2 cellular contexts compared by ENCODE assay signal in the genomic region with DNA sequence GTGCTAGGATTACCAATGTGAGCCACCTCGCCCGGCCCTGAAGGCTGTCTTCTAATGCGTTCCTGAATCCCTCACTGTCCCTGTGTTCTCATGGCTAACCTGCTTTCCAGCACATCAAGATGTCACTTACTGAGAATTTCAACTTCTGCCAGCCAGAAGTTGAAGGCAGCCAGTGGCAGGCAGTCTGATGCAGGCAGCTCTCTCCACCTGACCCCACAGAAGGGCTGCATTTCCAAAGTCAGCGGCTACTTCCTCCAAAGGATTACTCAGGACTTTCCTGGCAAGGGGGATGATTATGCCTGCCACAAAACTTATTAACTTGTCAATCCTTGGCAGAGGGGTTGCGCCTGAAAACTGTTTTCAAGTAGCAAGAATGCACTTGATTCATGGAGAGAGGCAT.
TF ChIP-seq lines count a peak whose summit lies in the region.

No MANE protein-coding gene starts in this region.

TF ChIP-seq in H1, 55 proteins besides CTCF, POLR2A, EP300 and RAD21:
- TF ChIP-seq CREB1 (IDR thresholded peaks at IDR 0.05), result no peak
- no peak for TF ChIP-seq CBX5 (IDR thresholded peaks at IDR 0.05; ENCODE audit: low read depth, low read length)
- TF ChIP-seq SUZ12 (IDR thresholded peaks at IDR 0.05; ENCODE audit: low read length), result no peak
- TF ChIP-seq RFX5 (IDR thresholded peaks at IDR 0.05; ENCODE audit: borderline replicate concordance, low read depth, low read length), result no peak
- TF ChIP-seq CTBP2 (IDR thresholded peaks at IDR 0.05; ENCODE audit: borderline replicate concordance, insufficient read depth, insufficient read length, low read length), result no peak
- no peak for TF ChIP-seq TAF7 (optimal IDR thresholded peaks at IDR 0.05; ENCODE audit: borderline replicate concordance, low read depth, low read length)
- TF ChIP-seq TCF12 (IDR thresholded peaks at IDR 0.05; ENCODE audit: low read depth, low read length), result no peak
- TF ChIP-seq KDM4A (IDR thresholded peaks at IDR 0.05; ENCODE audit: low read depth, low read length, severe bottlenecking), result no peak
- no peak for TF ChIP-seq SP4 (IDR thresholded peaks at IDR 0.05; ENCODE audit: low read length)
- no peak for TF ChIP-seq TAF1 (IDR thresholded peaks at IDR 0.05; ENCODE audit: low read depth, low read length)
- TF ChIP-seq, protein P1, sequence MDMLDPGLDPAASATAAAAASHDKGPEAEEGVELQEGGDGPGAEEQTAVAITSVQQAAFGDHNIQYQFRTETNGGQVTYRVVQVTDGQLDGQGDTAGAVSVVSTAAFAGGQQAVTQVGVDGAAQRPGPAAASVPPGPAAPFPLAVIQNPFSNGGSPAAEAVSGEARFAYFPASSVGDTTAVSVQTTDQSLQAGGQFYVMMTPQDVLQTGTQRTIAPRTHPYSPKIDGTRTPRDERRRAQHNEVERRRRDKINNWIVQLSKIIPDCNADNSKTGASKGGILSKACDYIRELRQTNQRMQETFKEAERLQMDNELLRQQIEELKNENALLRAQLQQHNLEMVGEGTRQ (IDR thresholded peaks at IDR 0.05; ENCODE audit: low read length), result no peak
- TF ChIP-seq PHF8 (conservative IDR thresholded peaks at IDR 0.05; ENCODE audit: low read depth, low read length), result no peak
- no peak for TF ChIP-seq SRF (IDR thresholded peaks at IDR 0.05; ENCODE audit: low read depth, low read length)
- TF ChIP-seq, protein P2, sequence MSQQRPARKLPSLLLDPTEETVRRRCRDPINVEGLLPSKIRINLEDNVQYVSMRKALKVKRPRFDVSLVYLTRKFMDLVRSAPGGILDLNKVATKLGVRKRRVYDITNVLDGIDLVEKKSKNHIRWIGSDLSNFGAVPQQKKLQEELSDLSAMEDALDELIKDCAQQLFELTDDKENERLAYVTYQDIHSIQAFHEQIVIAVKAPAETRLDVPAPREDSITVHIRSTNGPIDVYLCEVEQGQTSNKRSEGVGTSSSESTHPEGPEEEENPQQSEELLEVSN (IDR thresholded peaks at IDR 0.05), result no peak
- TF ChIP-seq JUN (IDR thresholded peaks at IDR 0.05; ENCODE audit: low read depth, low read length), result no peak
- no peak for TF ChIP-seq EZH2 (IDR thresholded peaks at IDR 0.05; ENCODE audit: low read depth, low read length, severe bottlenecking)
- no peak for TF ChIP-seq MAFK (IDR thresholded peaks at IDR 0.05; ENCODE audit: low read depth, low read length)
- TF ChIP-seq ASH2L (IDR thresholded peaks at IDR 0.05; ENCODE audit: low read length), result no peak
- no peak for TF ChIP-seq RBBP5 (IDR thresholded peaks at IDR 0.05; ENCODE audit: borderline replicate concordance, low read depth, low read length)
- TF ChIP-seq RNF2 (IDR thresholded peaks at IDR 0.05; ENCODE audit: borderline replicate concordance, low read depth, low read length, missing control alignments, poor library complexity, severe bottlenecking), result no peak

TF ChIP-seq in HEK293T, 16 proteins besides CTCF, POLR2A, EP300 and RAD21:
- no peak for TF ChIP-seq SUZ12 (IDR thresholded peaks at IDR 0.05)
- no peak for TF ChIP-seq FOXA1 (IDR thresholded peaks at IDR 0.05)
- TF ChIP-seq HDGF (IDR thresholded peaks at IDR 0.05; ENCODE audit: borderline replicate concordance), result no peak
- no peak for TF ChIP-seq SP1 (IDR thresholded peaks at IDR 0.05)
